Comparison of ENCODE assay signal across 4 cellular contexts in genomic region chr12:8240340-8241114, GRCh38. TPM values are rescaled to one million over a fixed set of nuclear protein-coding genes. Genes with fewer than 3 reads are reported as not detected.
"Had no signal": no experiment of that assay in that cellular context is flagged by ENCODE, and none has a peak within 500 bp of the region (broad histone marks: within the 10 kb centered on the region; RNA-seq: fewer than 3 reads in every experiment).

No MANE protein-coding gene starts in this region.

RNA-seq across cellular contexts. Expression of gene FAM90A1, which starts 13.1 kb away (rescaled TPM):
- total RNA-seq: gastroesophageal sphincter; naive thymus-derived CD8-positive, alpha-beta T cell; progenitor cell of endocrine pancreas; vagina had no signal
